9 cellular contexts compared by ENCODE assay signal in the genomic region with DNA sequence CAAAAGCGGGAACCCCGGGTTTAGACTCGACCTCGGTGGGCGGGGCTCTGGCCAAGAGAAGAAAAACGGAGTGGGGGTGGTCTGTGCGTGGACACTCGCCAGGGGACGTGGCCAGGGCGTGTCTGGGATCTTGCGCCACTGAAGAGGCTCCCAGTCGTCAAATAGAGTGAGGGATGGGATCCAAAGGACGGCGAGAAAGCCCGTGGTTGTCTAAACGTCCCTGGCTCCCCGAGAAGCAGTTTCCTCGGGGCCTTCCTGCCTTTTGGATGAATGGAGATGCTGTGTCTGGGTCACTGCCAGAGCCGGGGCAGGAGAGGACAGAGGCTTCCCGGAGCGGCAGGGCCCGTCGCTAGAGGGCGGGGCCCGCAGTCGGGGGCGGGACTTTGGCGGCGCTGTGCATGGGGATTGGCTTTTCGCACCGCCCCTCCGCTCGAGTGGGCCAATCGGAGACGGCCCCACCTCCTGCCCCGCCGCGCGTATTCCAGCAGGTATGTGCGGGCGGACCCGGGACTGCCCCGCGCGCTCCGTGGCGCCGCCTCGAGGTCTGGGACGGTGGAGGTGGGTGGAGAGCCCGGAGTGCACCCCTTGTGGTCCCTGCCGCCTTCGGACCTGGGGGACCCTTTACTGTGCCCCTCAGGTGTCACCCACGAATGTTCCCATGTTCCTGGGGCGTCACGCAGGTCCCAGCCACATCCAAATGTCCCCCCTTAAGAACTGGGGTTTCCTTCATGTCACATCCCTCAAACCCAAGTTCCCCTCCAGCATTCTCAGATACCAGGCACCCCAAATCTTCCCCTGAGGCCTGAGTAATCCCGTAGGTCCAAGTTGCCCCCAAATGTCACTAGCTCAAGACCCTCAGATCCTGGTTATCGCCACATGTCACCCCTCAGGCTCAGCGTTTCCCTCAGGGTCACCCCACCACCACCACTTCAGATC. TPM values are rescaled to one million over a fixed set of nuclear protein-coding genes. Genes with fewer than 3 reads are reported as not detected.
DNase-seq lines count a peak whose midpoint lies in the region; ATAC-seq, FAIRE-seq and TF ChIP-seq lines count a peak whose summit lies in the region.
"Had no signal": no experiment of that assay in that cellular context is flagged by ENCODE, and none has a peak within 500 bp of the region (broad histone marks: within the 10 kb centered on the region; RNA-seq: fewer than 3 reads in every experiment).

No MANE protein-coding gene starts in this region.

- peaks cover 10% of the 10 kb centered on the region for H3K36me3 Mint-ChIP-seq in neural progenitor cell

- H3K27me3 Mint-ChIP-seq in neural progenitor cell (ENCODE audit: insufficient read depth, low read depth): peaks cover 3% of the 10 kb centered on the region

- H3K4me1 Mint-ChIP-seq in neural progenitor cell: peaks cover 10% of the 10 kb centered on the region

- H2AFZ ChIP-seq in neural progenitor cell (replicated peaks): peak overlapping the region; percentile 26

- H3K9me3 Mint-ChIP-seq in neural progenitor cell: no peaks in the 10 kb centered on the region

- H3K9ac ChIP-seq in neural progenitor cell: no peak overlapping the region

- H3K4me3 Mint-ChIP-seq in neural progenitor cell: peak overlapping the region; percentile 80

- H4K20me1 ChIP-seq in neural progenitor cell (ENCODE audit: low read depth): no peaks in the 10 kb centered on the region

- H3K27ac ChIP-seq in neural progenitor cell (no peak overlapping the region), substantia nigra (ENCODE audit: low read depth, low read length, poor library complexity, severe bottlenecking) (peak overlapping the region; percentile 58)

- H3K27ac Mint-ChIP-seq in neural progenitor cell: no peak overlapping the region

- FAIRE-seq in D721Med (lab: Jason Lieb, UNC): no peak

- no peaks in the 10 kb centered on the region for H3K36me3 ChIP-seq in neural progenitor cell

- peak overlapping the region; percentile 87 for H3K4me2 ChIP-seq in neural progenitor cell

- peaks cover 13% of the 10 kb centered on the region for H3F3A ChIP-seq in neural progenitor cell (ENCODE audit: low read depth)

- peak overlapping the region; percentile 56 for H3K4me3 ChIP-seq in Jurkat, Clone E6-1 (ENCODE audit: low read length)
- H3K4me3 ChIP-seq in foreskin fibroblast (ENCODE audit: low read depth in 1 of 2, low read length in 2 of 2): no peak overlapping the region
- H3K4me3 ChIP-seq in neural progenitor cell: peak overlapping the region; percentile 57

- no peaks in the 10 kb centered on the region for H3K79me2 ChIP-seq in neural progenitor cell (ENCODE audit: low read depth)

- no peaks in the 10 kb centered on the region for H3K4me1 ChIP-seq in neural progenitor cell

- peak; percentile 27 for TF ChIP-seq CTCF in D721Med (IDR thresholded peaks at IDR 0.05; ENCODE audit: insufficient read depth, missing control alignments)
- TF ChIP-seq CTCF in foreskin fibroblast (IDR thresholded peaks at IDR 0.05; ENCODE audit: low read depth, low read length): no peak
- peak; percentile 56 for TF ChIP-seq CTCF in neural progenitor cell (IDR thresholded peaks at IDR 0.05)

- no peaks in the 10 kb centered on the region for H3K9me3 ChIP-seq in neural progenitor cell (ENCODE audit: low read depth)

- DNase-seq in D721Med (ENCODE audit: insufficient read length, low spot score): peak; percentile 99
- peak; percentile 71 for DNase-seq in Jurkat, Clone E6-1 (ENCODE audit: low read depth, low spot score)
- DNase-seq in RPMI7951 (ENCODE audit: low read depth): peak; percentile 92
- DNase-seq in activated gamma-delta T cell (lab: John Stamatoyannopoulos, UW): peak; percentile 85
- DNase-seq in foreskin fibroblast: peak; percentile 86 to 96
- peak; percentile 95 for DNase-seq in neural progenitor cell (ENCODE audit: low spot score)
- peak in 48 of 49 donors; percentile 29 to 98 (median 80) for DNase-seq in substantia nigra (lab: John Stamatoyannopoulos, UW)

- peak; percentile 70 for ATAC-seq in GM21390 (IDR thresholded peaks at IDR 0.05; ENCODE audit: unreplicated experiment)

- no peaks in the 10 kb centered on the region for H3K27me3 ChIP-seq in neural progenitor cell

RNA-seq across cellular contexts. Expression of a gene that starts 38.4 kb away (rescaled TPM):
- polyA plus RNA-seq in Jurkat, Clone E6-1 (2012; ENCODE audit: insufficient read depth, insufficient read length): 7.6 TPM
- total RNA-seq in RPMI7951 (2014; rRNA removed; shearing (Covaris generic)): 2.8 TPM in 2 replicates
- 6.7 and 20.4 TPM in 2 replicates for total RNA-seq in neural progenitor cell (ENCODE audit: low replicate concordance)

RNA-seq across cellular contexts. Expression of a gene that starts 43.3 kb away (rescaled TPM):
- polyA plus RNA-seq in Jurkat, Clone E6-1 (2012; ENCODE audit: insufficient read depth, insufficient read length): 1.5 TPM
- total RNA-seq in RPMI7951 (2014; rRNA removed; shearing (Covaris generic)): 1.3 TPM in 1 of 2 replicates, not detected in the other
- not detected in 2 replicates for total RNA-seq in neural progenitor cell (ENCODE audit: low replicate concordance)
- total RNA-seq: subcutaneous adipose tissue had no signal

RNA-seq across cellular contexts. Expression of a gene that starts 59.3 kb away (rescaled TPM):
- polyA plus RNA-seq in Jurkat, Clone E6-1 (2012; ENCODE audit: insufficient read depth, insufficient read length): 294 TPM
- 213 and 223 TPM in 2 replicates for total RNA-seq in RPMI7951 (2014; rRNA removed; shearing (Covaris generic))
- total RNA-seq in neural progenitor cell (ENCODE audit: low replicate concordance): 88.2 and 95.6 TPM in 2 replicates

Comparison
In these comparisons a context has a peak if more than half of its experiments do, and no peak if none do; other contexts are left out.
1. H3K4me3 ChIP-seq: peak in Jurkat, Clone E6-1 (single experiment) and neural progenitor cell (single experiment); none in foreskin fibroblast (0 of 2).
2. Peak in every context shown above with its lines, with median percentiles within 50 percentile points of each other: DNase-seq.